ENCODE assay signal across 8 cellular contexts in genomic region chr7:55366461-55367138, GRCh38. TPM values are rescaled to one million over a fixed set of nuclear protein-coding genes. Genes with fewer than 3 reads are reported as not detected.
A peak's percentile ranks its signal among the peaks of the same experiment; 100 is the strongest.
DNase-seq lines count a peak whose midpoint lies in the region; ATAC-seq, FAIRE-seq and TF ChIP-seq lines count a peak whose summit lies in the region.

No MANE protein-coding gene starts in this region.

- peak overlapping the region; percentile 97 for H3K9ac ChIP-seq in SK-N-SH
- H3K9ac ChIP-seq in duodenal mucosa (ENCODE audit: low read depth in 1 of 2, low read length in 2 of 2) = peak overlapping the region; percentile 96 to 98
- H3K9ac ChIP-seq in mucosa of stomach (ENCODE audit: low read length) = peak overlapping the region; percentile 85

- H3K9me3 Mint-ChIP-seq in CD8-positive, alpha-beta memory T cell = no peaks in the 10 kb centered on the region

- no peaks in the 10 kb centered on the region for H3K27me3 ChIP-seq in CD8-positive, alpha-beta memory T cell (ENCODE audit: insufficient read depth, low read length, poor library complexity, severe bottlenecking)
- H3K27me3 ChIP-seq in SK-N-SH (ENCODE audit: insufficient read depth) (no peaks in the 10 kb centered on the region), duodenal mucosa (ENCODE audit: control insufficient read depth in 1 of 2, insufficient read depth in 2 of 2, low read length in 2 of 2) (no peaks in the 10 kb centered on the region), mucosa of stomach (ENCODE audit: control insufficient read depth, insufficient read depth, low read length) (no peaks in the 10 kb centered on the region), upper lobe of right lung (no peaks in the 10 kb centered on the region)

- no peaks in the 10 kb centered on the region for H3K9me2 ChIP-seq in SK-N-SH

- intact Hi-C loops in upper lobe of right lung (cut with DNase I) = no loop called here

- H3K4me1 Mint-ChIP-seq in CD8-positive, alpha-beta memory T cell = peaks cover 8 to 29% (median 23%) of the 10 kb centered on the region in 3 donors

- peak overlapping the region in 6 of 7 donors; percentile 94 to 96 (median 95) for H3K4me3 Mint-ChIP-seq in CD8-positive, alpha-beta memory T cell

- TF ChIP-seq EP300 in SK-N-SH (IDR thresholded peaks at IDR 0.05; ENCODE audit: borderline replicate concordance in 1 of 2, low read depth in 1 of 2, low read length in 1 of 2) = no peak

- peaks cover 0 to 14% (median 0%) of the 10 kb centered on the region in 3 donors for H3K36me3 Mint-ChIP-seq in CD8-positive, alpha-beta memory T cell

- no peaks in the 10 kb centered on the region for H4K20me1 ChIP-seq in SK-N-SH (ENCODE audit: insufficient read depth)

- H3K4me2 ChIP-seq in SK-N-SH = peak overlapping the region; percentile 80

- H3K4me1 ChIP-seq in CD8-positive, alpha-beta memory T cell (ENCODE audit: insufficient read depth, low read length) = peaks cover 25% of the 10 kb centered on the region
- H3K4me1 ChIP-seq in SK-N-SH (ENCODE audit: control insufficient read depth in 1 of 2, insufficient read depth in 2 of 2, low read depth in 1 of 2, low read length in 1 of 2) = peaks cover 20 to 23% of the 10 kb centered on the region in 2 experiments
- H3K4me1 ChIP-seq in duodenal mucosa (ENCODE audit: control insufficient read depth in 1 of 2, insufficient read depth in 2 of 2, low read length in 2 of 2) = peaks cover 21% of the 10 kb centered on the region in 2 donors
- peaks cover 7% of the 10 kb centered on the region for H3K4me1 ChIP-seq in mucosa of stomach (ENCODE audit: control insufficient read depth, insufficient read depth, low read length)
- H3K4me1 ChIP-seq in upper lobe of right lung = peaks cover 17% of the 10 kb centered on the region

- peaks cover 27% of the 10 kb centered on the region for H3K79me2 ChIP-seq in SK-N-SH (ENCODE audit: insufficient read depth)

- CTCF ChIA-PET in CD8-positive, alpha-beta memory T cell (lab: Charles Lee) = interaction anchor here (0.7 to 2.4 kb wide), 13 partner anchors 8 to 206 kb away, joined by 3 to 25 read pairs (median 3); partner anchors contain the start of gene VOPP1
- CTCF ChIA-PET in SK-N-SH (lab: Yijun Ruan, JAX) = interaction anchor here (0.5 to 2.4 kb wide), 6 partner anchors 14 to 607 kb away, joined by 3 to 11 read pairs (median 4); no protein-coding TSS in a partner anchor

- peaks cover 26% of the 10 kb centered on the region for H3F3A ChIP-seq in SK-N-SH (replicated peaks; ENCODE audit: insufficient read depth)

- no peaks in the 10 kb centered on the region for H3K9me3 ChIP-seq in CD8-positive, alpha-beta memory T cell (ENCODE audit: low read length)
- H3K9me3 ChIP-seq in SK-N-SH (no peaks in the 10 kb centered on the region), duodenal mucosa (ENCODE audit: control insufficient read depth in 1 of 2, low read length in 2 of 2) (no peaks in the 10 kb centered on the region), mucosa of stomach (ENCODE audit: control insufficient read depth, low read length) (no peaks in the 10 kb centered on the region), upper lobe of right lung (no peaks in the 10 kb centered on the region)

- H2AFZ ChIP-seq in SK-N-SH (ENCODE audit: low read depth) = peak overlapping the region; percentile 33; the same call in 1 of the 2 replicates

- DNase-seq in CD8-positive, alpha-beta memory T cell = peak in 1 of 5 donors; percentile 11
- DNase-seq in SK-N-SH (peak; percentile 48), upper lobe of right lung (no peak), GM12892 (ENCODE audit: insufficient read length) (no peak)

- H3K4me3 ChIP-seq in CD8-positive, alpha-beta memory T cell (ENCODE audit: low read length) = peak overlapping the region; percentile 100
- peak overlapping the region; percentile 66 to 95 for H3K4me3 ChIP-seq in SK-N-SH (ENCODE audit: low read depth in 2 of 2, low read length in 1 of 2)
- peak overlapping the region; percentile 95 to 100 for H3K4me3 ChIP-seq in duodenal mucosa (ENCODE audit: low read depth in 1 of 2, low read length in 2 of 2)
- H3K4me3 ChIP-seq in mucosa of stomach (ENCODE audit: low read length) = peak overlapping the region; percentile 98
- H3K4me3 ChIP-seq in upper lobe of right lung = peak overlapping the region; percentile 94

- peak overlapping the region in 7 of 8 donors; percentile 98 to 99 (median 99) for H3K27ac Mint-ChIP-seq in CD8-positive, alpha-beta memory T cell

- TF ChIP-seq RAD21 in SK-N-SH (IDR thresholded peaks at IDR 0.05; ENCODE audit: low read length) = no peak

- TF ChIP-seq CTCF in SK-N-SH (IDR thresholded peaks at IDR 0.05) (no peak), upper lobe of right lung (IDR thresholded peaks at IDR 0.05) (no peak)

- ATAC-seq in GM19468 (IDR thresholded peaks at IDR 0.05; ENCODE audit: extremely low read depth, unreplicated experiment) = peak; percentile 2
- ATAC-seq in HG03575 (IDR thresholded peaks at IDR 0.05; ENCODE audit: extremely low read depth, insufficient number of reproducible peaks, low FRiP score, unreplicated experiment) = peak; percentile 7
- peak; percentile 44 for ATAC-seq in upper lobe of right lung

- H3K27ac ChIP-seq in CD8-positive, alpha-beta memory T cell (ENCODE audit: low read depth, low read length) = peak overlapping the region; percentile 98
- H3K27ac ChIP-seq in SK-N-SH (ENCODE audit: low read depth in 2 of 2, low read length in 1 of 2) (peak overlapping the region in 1 of 2 experiments; percentile 99; a peak in 3 of 4 replicates), duodenal mucosa (ENCODE audit: low read depth, low read length) (peak overlapping the region; percentile 95), upper lobe of right lung (peak overlapping the region; percentile 100)

- no peaks in the 10 kb centered on the region for H3K36me3 ChIP-seq in CD8-positive, alpha-beta memory T cell (ENCODE audit: insufficient read depth, low read length)
- peaks cover 3 to 18% of the 10 kb centered on the region in 2 experiments for H3K36me3 ChIP-seq in SK-N-SH (replicated peaks in 1 of 2; ENCODE audit: control insufficient read depth in 1 of 2, insufficient read depth in 2 of 2, low read length in 1 of 2)
- no peaks in the 10 kb centered on the region for H3K36me3 ChIP-seq in duodenal mucosa (ENCODE audit: control insufficient read depth in 1 of 2, insufficient read depth in 2 of 2, low read length in 2 of 2)
- no peaks in the 10 kb centered on the region for H3K36me3 ChIP-seq in mucosa of stomach (ENCODE audit: control insufficient read depth, insufficient read depth, low read length)
- no peaks in the 10 kb centered on the region for H3K36me3 ChIP-seq in upper lobe of right lung

- FAIRE-seq in GM12892 (lab: Jason Lieb, UNC) = no peak

- TF ChIP-seq POLR2A in GM12892 (IDR thresholded peaks at IDR 0.05; ENCODE audit: low read depth, low read length) = no peak

- POLR2A ChIA-PET in CD8-positive, alpha-beta memory T cell (lab: Charles Lee) = interaction anchor here (0.6 to 2.1 kb wide), 6 partner anchors 57 to 740 kb away, joined by 4 to 26 read pairs (median 6); partner anchors contain the start of genes CHCHD2 and SEC61G
- POLR2A ChIA-PET in SK-N-SH (lab: Yijun Ruan, JAX) = interaction anchor here (0.9 to 1.9 kb wide), 15 partner anchors 8 to 740 kb away, joined by 3 to 19 read pairs (median 4); partner anchors contain the start of genes CHCHD2 and SEC61G

- H3K27me3 Mint-ChIP-seq in CD8-positive, alpha-beta memory T cell = peaks cover 0 to 4% of the 10 kb centered on the region in 2 donors

- WGBS in SK-N-SH (ENCODE audit: low lambda C conversion rate) = 1% methylated on average over 31 of the region's 32 CpGs

TF ChIP-seq in SK-N-SH, 30 proteins besides CTCF, POLR2A, EP300 and RAD21:
- TF ChIP-seq CHD2 (IDR thresholded peaks at IDR 0.05; ENCODE audit: low read length, partially characterized antibody) = no peak
- no peak for TF ChIP-seq PBX3 (IDR thresholded peaks at IDR 0.05)
- 0 out of 2 replicates have a peak, but pooled peaks have one; percentile 3 for TF ChIP-seq FOXM1 (IDR thresholded peaks at IDR 0.05; ENCODE audit: low read depth)
- TF ChIP-seq POLR2AphosphoS5 (IDR thresholded peaks at IDR 0.05; ENCODE audit: low read depth, low read length) = 0 out of 2 replicates have a peak, but pooled peaks have one; percentile 16

RNA-seq across cellular contexts. Expression of gene LANCL2, which starts 1.5 kb away (rescaled TPM):
- total RNA-seq in CD8-positive, alpha-beta memory T cell = 10 to 100 TPM; 22.1 to 24.1 TPM
- 7.4 TPM for polyA plus RNA-seq in CD8-positive, alpha-beta memory T cell
- 25.8 and 36.7 TPM in 2 replicates for polyA plus RNA-seq in SK-N-SH (2012; rRNA removed)
- 26.2 and 27.8 TPM in 2 replicates for polyA plus RNA-seq in SK-N-SH (2012; cell fraction: cytosol; rRNA removed)
- 47.6 and 71.0 TPM in 2 replicates for polyA plus RNA-seq in SK-N-SH (2012; cell fraction: nucleus; rRNA removed)
- 6.5 TPM for total RNA-seq in upper lobe of right lung
- polyA plus RNA-seq in GM12892 (2012; ENCODE audit: missing spikeins) = 6.5 TPM
